ENCODE assay signal across 18 cellular contexts in genomic region chr6:8075185-8075584, GRCh38. TPM values are rescaled to one million over a fixed set of nuclear protein-coding genes. Genes with fewer than 3 reads are reported as not detected.
DNase-seq lines count a peak whose midpoint lies in the region; ATAC-seq and TF ChIP-seq lines count a peak whose summit lies in the region.
"Had no signal": no experiment of that assay in that cellular context is flagged by ENCODE, and none has a peak within 500 bp of the region (broad histone marks: within the 10 kb centered on the region; RNA-seq: fewer than 3 reads in every experiment).

No MANE protein-coding gene starts in this region.

- H3K27me3 ChIP-seq in neutrophil = no peaks in the 10 kb centered on the region
- H3K27me3 ChIP-seq: BE2C, Peyer's patch had no signal

- no peaks in the 10 kb centered on the region for H3K9me3 ChIP-seq in neutrophil
- H3K9me3 ChIP-seq: BE2C, Peyer's patch, SK-N-SH had no signal

- no peak overlapping the region for H3K4me3 ChIP-seq in neutrophil (ENCODE audit: low read depth in 1 of 2, low read length in 1 of 2)
- H3K4me3 ChIP-seq: Peyer's patch had no signal

- ATAC-seq in HG02870 (IDR thresholded peaks at IDR 0.05; ENCODE audit: unreplicated experiment) = no peak
- ATAC-seq: Right ventricle myocardium inferior had no signal

- no peak overlapping the region for H3K27ac Mint-ChIP-seq in activated T-helper 1 cell treated with anti-CD3 and anti-CD28 coated beads, Interleukin-12 subunit alpha, Interleukin-12 subunit beta, Interleukin-2, Interleukin-4 antibody, amounts not matched to agents 30 ng/mL and 10 ng/mL and 1 ng/mL, durations not matched to agents 14 hours and 24 hours and 36 hours
- H3K27ac Mint-ChIP-seq: HFFc6 had no signal

- intact Hi-C loops in activated T-helper 1 cell treated with anti-CD3 and anti-CD28 coated beads, Interleukin-12 subunit alpha, Interleukin-12 subunit beta, Interleukin-2, Interleukin-4 antibody, amounts not matched to agents 30 ng/mL and 10 ng/mL and 1 ng/mL, durations not matched to agents 14 hours and 24 hours and 36 hours (cut with micrococcal nuclease) = no loop called here

- DNase-seq in CD1c-positive myeloid dendritic cell (ENCODE audit: extremely low spot score) (peak; percentile 51), Kasumi-1 (lab: John Stamatoyannopoulos, UW) (peak; percentile 14 to 35), NOMO-1 treated with dmso at 0.1 percent for 144 hours (lab: John Stamatoyannopoulos, UW; ENCODE audit: unreplicated experiment) (peak; percentile 30), OCI-M2 (lab: John Stamatoyannopoulos, UW; ENCODE audit: unreplicated experiment) (no peak)
- DNase-seq in activated T-helper 1 cell treated with anti-CD3 and anti-CD28 coated beads, Interleukin-12 subunit alpha, Interleukin-12 subunit beta, Interleukin-2, Interleukin-4 antibody, amounts not matched to agents 30 ng/mL and 10 ng/mL and 1 ng/mL, durations not matched to agents 14 hours and 24 hours and 36 hours (ENCODE audit: low spot score) = no peak
- DNase-seq: BE2C, GDM1, HFFc6, MM.1S, NCI-H1417 treated with DMSO at 0.1 percent for 48 hours, NCI-H2029 treated with DMSO at 0.1 percent for 48 hours, NCI-H2171 treated with DMSO at 0.1 percent for 48 hours, NCI-H748 treated with DMSO at 0.1 percent for 48 hours, Peyer's patch, SK-N-SH had no signal

- peaks cover 21% of the 10 kb centered on the region for H3K4me1 Mint-ChIP-seq in activated T-helper 1 cell treated with anti-CD3 and anti-CD28 coated beads, Interleukin-12 subunit alpha, Interleukin-12 subunit beta, Interleukin-2, Interleukin-4 antibody, amounts not matched to agents 30 ng/mL and 10 ng/mL and 1 ng/mL, durations not matched to agents 14 hours and 24 hours and 36 hours (ENCODE audit: low read depth)

- TF ChIP-seq CTCF in neutrophil (IDR thresholded peaks at IDR 0.05) = no peak

- no peaks in the 10 kb centered on the region for H3K27me3 Mint-ChIP-seq in activated T-helper 1 cell treated with anti-CD3 and anti-CD28 coated beads, Interleukin-12 subunit alpha, Interleukin-12 subunit beta, Interleukin-2, Interleukin-4 antibody, amounts not matched to agents 30 ng/mL and 10 ng/mL and 1 ng/mL, durations not matched to agents 14 hours and 24 hours and 36 hours (ENCODE audit: insufficient read depth)

- H3K27ac ChIP-seq in neutrophil = peak overlapping the region; percentile 75
- H3K27ac ChIP-seq: Peyer's patch had no signal

- no peak overlapping the region for H3K4me3 Mint-ChIP-seq in activated T-helper 1 cell treated with anti-CD3 and anti-CD28 coated beads, Interleukin-12 subunit alpha, Interleukin-12 subunit beta, Interleukin-2, Interleukin-4 antibody, amounts not matched to agents 30 ng/mL and 10 ng/mL and 1 ng/mL, durations not matched to agents 14 hours and 24 hours and 36 hours
- H3K4me3 Mint-ChIP-seq: HFFc6 had no signal

- no peaks in the 10 kb centered on the region for H3K9me3 Mint-ChIP-seq in activated T-helper 1 cell treated with anti-CD3 and anti-CD28 coated beads, Interleukin-12 subunit alpha, Interleukin-12 subunit beta, Interleukin-2, Interleukin-4 antibody, amounts not matched to agents 30 ng/mL and 10 ng/mL and 1 ng/mL, durations not matched to agents 14 hours and 24 hours and 36 hours
- H3K9me3 Mint-ChIP-seq: HFFc6 had no signal

- H3K36me3 ChIP-seq in neutrophil = no peaks in the 10 kb centered on the region
- H3K36me3 ChIP-seq: Peyer's patch had no signal

- H3K36me3 Mint-ChIP-seq in activated T-helper 1 cell treated with anti-CD3 and anti-CD28 coated beads, Interleukin-12 subunit alpha, Interleukin-12 subunit beta, Interleukin-2, Interleukin-4 antibody, amounts not matched to agents 30 ng/mL and 10 ng/mL and 1 ng/mL, durations not matched to agents 14 hours and 24 hours and 36 hours (ENCODE audit: low read depth) = peaks cover 16% of the 10 kb centered on the region

- peaks cover 48 to 70% of the 10 kb centered on the region in 2 experiments for H3K4me1 ChIP-seq in neutrophil (ENCODE audit: control insufficient read depth in 1 of 2, insufficient read depth in 1 of 2, low read depth in 1 of 2, low read length in 1 of 2)
- H3K4me1 ChIP-seq: BE2C, Peyer's patch had no signal

RNA-seq across cellular contexts. Expression of gene BLOC1S5, which starts 11.0 kb away (rescaled TPM):
- total RNA-seq in activated T-helper 1 cell treated with anti-CD3 and anti-CD28 coated beads, Interleukin-12 subunit alpha, Interleukin-12 subunit beta, Interleukin-2, Interleukin-4 antibody, amounts not matched to agents 30 ng/mL and 10 ng/mL and 1 ng/mL, durations not matched to agents 14 hours and 24 hours and 36 hours = 19.6 and 19.7 TPM in 2 replicates

RNA-seq across cellular contexts. Expression of gene EEF1E1, which starts 27.2 kb away (rescaled TPM):
- 92.8 and 99.8 TPM in 2 replicates for total RNA-seq in activated T-helper 1 cell treated with anti-CD3 and anti-CD28 coated beads, Interleukin-12 subunit alpha, Interleukin-12 subunit beta, Interleukin-2, Interleukin-4 antibody, amounts not matched to agents 30 ng/mL and 10 ng/mL and 1 ng/mL, durations not matched to agents 14 hours and 24 hours and 36 hours

Comparison
In these comparisons a context has a peak if more than half of its experiments do, and no peak if none do; other contexts are left out.
1. DNase-seq: peak in CD1c-positive myeloid dendritic cell (single experiment), Kasumi-1 (2 of 2) and NOMO-1 treated with dmso at 0.1 percent for 144 hours (single experiment); none in activated T-helper 1 cell treated with anti-CD3 and anti-CD28 coated beads, Interleukin-12 subunit alpha, Interleukin-12 subunit beta, Interleukin-2, Interleukin-4 antibody, amounts not matched to agents 30 ng/mL and 10 ng/mL and 1 ng/mL, durations not matched to agents 14 hours and 24 hours and 36 hours (single experiment) and OCI-M2 (single experiment).